In the genomic region with DNA sequence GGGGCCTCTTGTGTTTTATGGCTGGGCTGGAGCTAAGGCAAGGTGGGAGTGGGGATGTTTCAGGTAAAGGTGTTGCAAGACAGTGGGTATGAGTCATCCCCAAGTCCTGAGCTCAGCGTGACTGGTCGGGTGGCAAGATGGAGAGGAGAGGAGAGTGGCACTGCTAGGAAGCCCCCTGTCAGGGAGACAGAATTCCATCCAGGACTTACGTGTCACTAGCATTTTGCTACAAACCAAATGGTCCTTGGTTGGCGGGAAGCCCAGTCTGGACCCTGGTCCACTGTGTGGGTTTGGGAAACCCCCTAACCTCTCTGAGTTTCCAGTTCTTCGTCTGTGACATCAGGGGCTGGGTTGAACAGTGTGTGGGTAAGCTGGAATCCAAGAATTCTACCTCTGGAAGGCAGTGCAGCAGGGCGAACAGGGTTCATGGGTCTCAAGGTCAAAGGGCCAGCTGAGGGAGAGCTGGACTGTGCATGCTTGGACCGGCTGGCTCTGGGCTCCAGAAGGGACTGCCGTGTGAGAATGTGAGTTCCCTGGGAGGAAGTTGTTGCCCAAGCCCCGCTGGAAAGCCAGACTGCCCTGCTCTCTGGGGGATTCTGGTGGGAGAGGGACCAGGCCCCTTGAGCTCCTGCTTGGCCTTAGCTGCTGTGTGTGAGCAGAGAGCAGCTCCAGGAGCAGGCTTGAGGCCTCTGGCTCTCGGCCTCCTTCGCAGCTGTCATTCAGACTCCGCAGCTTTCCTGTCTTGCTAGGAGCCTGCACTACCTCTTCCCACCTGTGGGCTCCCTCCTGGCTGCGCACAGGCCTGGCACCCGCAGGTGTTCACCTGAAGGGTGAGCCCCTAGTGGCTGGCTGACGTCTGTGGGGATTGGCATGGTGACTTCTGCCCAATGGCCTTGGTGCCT, we compare ENCODE assay signal across 12 cellular contexts.
DNase-seq lines count a peak whose midpoint lies in the region; ATAC-seq and TF ChIP-seq lines count a peak whose summit lies in the region.
"Had no signal": no experiment of that assay in that cellular context is flagged by ENCODE, and none has a peak within 500 bp of the region (broad histone marks: within the 10 kb centered on the region; RNA-seq: fewer than 3 reads in every experiment).

No MANE protein-coding gene starts in this region.

- CTCF ChIA-PET in Panc1 (lab: Charles Lee), result interaction anchor here (0.6 to 0.7 kb wide), 2 partner anchors 29 to 56 kb away, joined by 3 read pairs; no protein-coding TSS in a partner anchor

- H3K36me3 ChIP-seq in right atrium auricular region (no peaks in the 10 kb centered on the region), Panc1 (ENCODE audit: control insufficient read depth, insufficient read depth, low read length) (no peaks in the 10 kb centered on the region)

- H3K36me3 Mint-ChIP-seq in type B pancreatic cell, result no peaks in the 10 kb centered on the region

- no peak for TF ChIP-seq CTCF in right atrium auricular region (IDR thresholded peaks at IDR 0.05)
- TF ChIP-seq CTCF in Panc1 (IDR thresholded peaks at IDR 0.05), result no peak; the same call in 1 of the 2 replicates
- TF ChIP-seq CTCF in type B pancreatic cell (conservative IDR thresholded peaks at IDR 0.05), result peak; percentile 61

- H3K4me1 Mint-ChIP-seq in type B pancreatic cell (ENCODE audit: unreplicated experiment), result peaks cover 6% of the 10 kb centered on the region

- H3K4me1 ChIP-seq in right atrium auricular region (no peaks in the 10 kb centered on the region), Panc1 (ENCODE audit: control insufficient read depth, insufficient read depth, low read length) (no peaks in the 10 kb centered on the region)

- no TSS peak for BruUV-seq in Panc1 (replicated peaks; lab: Mats Ljungman, UMichigan)

- intact Hi-C loops in Right ventricle myocardium inferior (cut with DNase I) (no loop called here), Panc1 (cut with micrococcal nuclease; ENCODE audit: unreplicated experiment) (no loop called here), left ventricle myocardium superior (cut with micrococcal nuclease) (no loop called here)

- ATAC-seq in Right ventricle myocardium inferior, result peak; percentile 32
- ATAC-seq in Panc1, result peak; percentile 89
- ATAC-seq in left ventricle myocardium superior, result peak; percentile 28
- no peak for ATAC-seq in GM18502 (IDR thresholded peaks at IDR 0.05; ENCODE audit: poor library complexity, unreplicated experiment)

- H3K9me3 ChIP-seq in right atrium auricular region, result no peaks in the 10 kb centered on the region
- H3K9me3 ChIP-seq in Panc1 (ENCODE audit: control insufficient read depth, insufficient read depth, low read depth, low read length), result no peaks in the 10 kb centered on the region

- H3K27ac Mint-ChIP-seq in type B pancreatic cell, result no peak overlapping the region
- H3K27ac Mint-ChIP-seq: CD8-positive, alpha-beta memory T cell had no signal

- no peak overlapping the region for H3K4me3 ChIP-seq in right atrium auricular region
- no peak overlapping the region for H3K4me3 ChIP-seq in Panc1 (ENCODE audit: low read depth in 2 of 2, low read length in 2 of 2)
- H3K4me3 ChIP-seq: skin epidermis had no signal

- H3K27me3 Mint-ChIP-seq in type B pancreatic cell, result peaks cover 4% of the 10 kb centered on the region

- H3K4me3 Mint-ChIP-seq in type B pancreatic cell, result no peak overlapping the region
- H3K4me3 Mint-ChIP-seq: CD8-positive, alpha-beta memory T cell had no signal

- POLR2A ChIA-PET in Panc1 (lab: Charles Lee), result no interaction called here

- in situ Hi-C loops in Panc1 (cut with HindIII; ENCODE audit: low pct_unique_long_range_greater_than_20kb, low sequenced_read_pairs), result no loop called here
- in situ Hi-C loops in ACHN (cut with HindIII; ENCODE audit: low pct_ligation_motif_present, low pct_unique_long_range_greater_than_20kb, low sequenced_read_pairs), result no loop called here

- DNase-seq in Right ventricle myocardium inferior (ENCODE audit: missing footprints) (peak; percentile 55), right atrium auricular region (ENCODE audit: low spot score) (no peak), Panc1 (ENCODE audit: low read depth, low spot score) (no peak), left ventricle myocardium superior (no peak), type B pancreatic cell (ENCODE audit: extremely low spot score, unreplicated experiment) (no peak), ACHN (no peak), DMS114 treated with DMSO at 0.1 percent for 48 hours (lab: John Stamatoyannopoulos, UW; ENCODE audit: unreplicated experiment) (no peak)
- DNase-seq: CD8-positive, alpha-beta memory T cell; effector memory CD4-positive, alpha-beta T cell; T-helper 2 cell had no signal

- no peaks in the 10 kb centered on the region for H3K9me3 Mint-ChIP-seq in type B pancreatic cell
- H3K9me3 Mint-ChIP-seq: CD8-positive, alpha-beta memory T cell had no signal

- H3K27me3 ChIP-seq in right atrium auricular region (no peaks in the 10 kb centered on the region), Panc1 (ENCODE audit: control insufficient read depth, insufficient read depth, low read length) (no peaks in the 10 kb centered on the region)

- H3K27ac ChIP-seq in right atrium auricular region (no peak overlapping the region), Panc1 (ENCODE audit: low read length) (no peak overlapping the region)
